Comparison of ENCODE assay signal across 18 cellular contexts in the genomic region with DNA sequence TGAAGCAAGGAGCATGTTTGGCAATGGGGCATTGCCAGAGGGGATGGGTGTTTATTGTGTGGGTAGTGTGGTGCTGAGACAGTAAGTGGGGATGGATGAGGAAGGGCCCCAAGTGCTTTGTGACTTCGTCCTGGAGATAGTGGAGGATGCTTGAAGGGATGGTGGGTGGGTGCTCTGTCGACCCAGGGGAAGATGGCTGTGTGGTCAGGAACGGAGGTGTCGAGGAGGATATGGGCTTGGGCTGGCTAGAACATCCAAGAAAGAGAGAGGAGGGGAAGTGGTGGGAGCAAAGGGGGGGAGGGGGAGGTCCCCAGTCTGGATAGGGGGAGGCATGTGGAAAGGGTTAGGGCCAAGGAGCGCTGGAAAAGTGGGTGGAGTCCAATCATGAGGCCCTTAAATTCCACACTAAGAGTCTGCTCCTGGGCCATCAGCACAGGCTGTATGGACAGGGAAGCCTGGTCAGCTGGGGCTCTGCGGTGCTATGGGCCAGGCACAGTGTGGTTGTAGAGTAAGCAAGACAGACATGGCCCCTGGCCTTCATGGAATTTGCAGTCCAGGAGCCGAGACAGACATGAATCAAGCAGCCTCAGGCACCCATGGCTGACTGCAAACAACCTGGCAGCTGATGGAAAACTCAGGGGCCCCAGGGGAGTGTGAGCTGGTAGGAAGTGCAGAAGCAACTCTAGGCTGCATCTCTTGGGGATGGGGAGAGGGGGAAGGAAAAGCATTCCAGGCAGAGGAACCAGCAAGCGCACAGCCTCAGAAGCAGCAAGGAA. TPM values are rescaled to one million over a fixed set of nuclear protein-coding genes. Genes with fewer than 3 reads are reported as not detected.
DNase-seq lines count a peak whose midpoint lies in the region.
"Had no signal": no experiment of that assay in that cellular context is flagged by ENCODE, and none has a peak within 500 bp of the region (broad histone marks: within the 10 kb centered on the region; RNA-seq: fewer than 3 reads in every experiment).

No MANE protein-coding gene starts in this region.

- DNase-seq in NCI-H2107 treated with DMSO at 0.1 percent for 48 hours (lab: John Stamatoyannopoulos, UW; ENCODE audit: unreplicated experiment): peak; percentile 79
- no peak for DNase-seq in NCI-H2107 (lab: John Stamatoyannopoulos, UW)
- peak; percentile 26 for DNase-seq in NCI-H526 treated with DMSO at 0.1 percent for 48 hours (lab: John Stamatoyannopoulos, UW)
- peak; percentile 59 for DNase-seq in dedifferentiated amniotic fluid mesenchymal stem cell (ENCODE audit: extremely low spot score)
- DNase-seq in renal cortical epithelial cell (ENCODE audit: low read depth): peak; percentile 53
- no peak for DNase-seq in T-helper 9 cell
- DNase-seq in HK-2 (ENCODE audit: unreplicated experiment): no peak
- DNase-seq in effector memory CD4-positive, alpha-beta T cell: no peak
- DNase-seq: activated CD8-positive, alpha-beta memory T cell treated with anti-CD3 and anti-CD28 coated beads, Interleukin-2, amount 50 U/mL, for 4 hours; activated naive CD4-positive, alpha-beta T cell treated with anti-CD3 and anti-CD28 coated beads for 36 hours; mucosa of descending colon; spleen; stimulated activated naive CD8-positive, alpha-beta T cell treated with anti-CD3 and anti-CD28 coated beads, Interleukin-15, amount 100 ng/mL, for 72 hours; SW 1271 had no signal

- H3K4me1 ChIP-seq in effector memory CD4-positive, alpha-beta T cell (ENCODE audit: control insufficient read depth, insufficient read depth, low read length, poor library complexity, severe bottlenecking): no peaks in the 10 kb centered on the region
- H3K4me1 ChIP-seq: gastroesophageal sphincter, pancreas had no signal

- no peaks in the 10 kb centered on the region for H3K36me3 ChIP-seq in effector memory CD4-positive, alpha-beta T cell (ENCODE audit: control insufficient read depth, insufficient read depth, low read length)
- H3K36me3 ChIP-seq: cardiac muscle cell, gastroesophageal sphincter, pancreas, spleen had no signal

- no peak overlapping the region for H3K4me3 ChIP-seq in effector memory CD4-positive, alpha-beta T cell (ENCODE audit: insufficient read depth, low read depth, low read length, poor library complexity, severe bottlenecking)
- H3K4me3 ChIP-seq: cardiac muscle cell, gastroesophageal sphincter, mucosa of descending colon, pancreas, spleen had no signal

- no peaks in the 10 kb centered on the region for H3K27me3 ChIP-seq in effector memory CD4-positive, alpha-beta T cell (replicated peaks; ENCODE audit: control insufficient read depth, insufficient read depth, low read length, poor library complexity, severe bottlenecking)
- H3K27me3 ChIP-seq: cardiac muscle cell, gastroesophageal sphincter, pancreas, spleen had no signal

- H3K9me3 ChIP-seq in effector memory CD4-positive, alpha-beta T cell (ENCODE audit: control insufficient read depth, low read length): peaks cover 7% of the 10 kb centered on the region
- H3K9me3 ChIP-seq: pancreas had no signal

- H3K27ac ChIP-seq in effector memory CD4-positive, alpha-beta T cell (ENCODE audit: insufficient read depth, low read length, poor library complexity, severe bottlenecking): no peak overlapping the region
- H3K27ac ChIP-seq: cardiac muscle cell, gastroesophageal sphincter, pancreas, spleen had no signal

RNA-seq across cellular contexts. Expression of a gene that starts 36.3 kb away (rescaled TPM):
- 19.4 and 39.9 TPM in 2 replicates for total RNA-seq in renal cortical epithelial cell
- total RNA-seq: A673; activated naive CD4-positive, alpha-beta T cell treated with anti-CD3 and anti-CD28 coated beads for 36 hours; spleen had no signal

Comparison
In these comparisons a context has a peak if more than half of its experiments do, and no peak if none do; other contexts are left out.
1. DNase-seq: peak in NCI-H2107 treated with DMSO at 0.1 percent for 48 hours (single experiment), NCI-H526 treated with DMSO at 0.1 percent for 48 hours (single experiment), dedifferentiated amniotic fluid mesenchymal stem cell (single experiment) and renal cortical epithelial cell (single experiment); none in NCI-H2107 (single experiment), T-helper 9 cell (single experiment), HK-2 (single experiment) and effector memory CD4-positive, alpha-beta T cell (0 of 3).